25 cellular contexts compared by ENCODE assay signal in the genomic region with DNA sequence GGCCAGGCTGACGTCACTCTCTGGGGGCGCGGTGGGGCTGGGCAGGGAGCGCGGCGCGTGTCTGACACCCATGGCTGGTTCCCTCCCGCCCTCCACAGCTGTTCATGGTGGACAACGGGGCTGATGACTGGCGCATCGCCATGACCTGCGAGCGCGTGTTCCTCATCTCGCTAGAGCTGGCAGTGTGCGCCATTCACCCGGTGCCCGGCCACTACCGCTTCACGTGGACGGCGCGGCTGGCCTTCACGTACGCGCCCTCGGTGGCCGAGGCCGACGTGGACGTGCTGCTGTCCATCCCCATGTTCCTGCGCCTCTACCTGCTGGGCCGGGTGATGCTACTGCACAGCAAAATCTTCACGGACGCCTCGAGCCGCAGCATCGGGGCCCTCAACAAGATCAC. TPM values are rescaled to one million over a fixed set of nuclear protein-coding genes. Genes with fewer than 3 reads are reported as not detected.
DNase-seq lines count a peak whose midpoint lies in the region; ATAC-seq, FAIRE-seq and TF ChIP-seq lines count a peak whose summit lies in the region.
"Had no signal": no experiment of that assay in that cellular context is flagged by ENCODE, and none has a peak within 500 bp of the region (broad histone marks: within the 10 kb centered on the region; RNA-seq: fewer than 3 reads in every experiment).

No MANE protein-coding gene starts in this region.

- H3K9me3 ChIP-seq in BLaER1 (no peaks in the 10 kb centered on the region), HepG2 (ENCODE audit: low read length) (no peaks in the 10 kb centered on the region), HAP-1 (no peaks in the 10 kb centered on the region), WERI-Rb-1 (ENCODE audit: severe bottlenecking) (no peaks in the 10 kb centered on the region)
- H3K9me3 ChIP-seq: A549, BE2C, Caco-2 had no signal

- TF ChIP-seq CTCF in HepG2 (CRISPR knock-in tag; IDR thresholded peaks at IDR 0.05) (no peak), WERI-Rb-1 (IDR thresholded peaks at IDR 0.05; ENCODE audit: low read depth, low read length) (no peak)

- H3K36me3 ChIP-seq in BLaER1 (no peaks in the 10 kb centered on the region), H7 (replicated peaks; ENCODE audit: control insufficient read depth, insufficient read depth, low read length) (no peaks in the 10 kb centered on the region), HepG2 (replicated peaks in 1 of 2; ENCODE audit: control insufficient read depth in 1 of 2, insufficient read depth in 2 of 2, low read length in 2 of 2) (no peaks in the 10 kb centered on the region), HAP-1 (replicated peaks) (no peaks in the 10 kb centered on the region), WERI-Rb-1 (peaks cover 62% of the 10 kb centered on the region)
- H3K36me3 ChIP-seq: BE2C had no signal

- TF ChIP-seq EP300 in HepG2 (IDR thresholded peaks at IDR 0.05; ENCODE audit: low read depth in 2 of 2, low read length in 2 of 2): no peak
- TF ChIP-seq EP300 in HepG2 (CRISPR knock-in tag; IDR thresholded peaks at IDR 0.05; ENCODE audit: borderline replicate concordance): no peak

- H3K4me3 ChIP-seq in BLaER1 (no peak overlapping the region), H7 (ENCODE audit: insufficient read depth, low read depth, low read length) (no peak overlapping the region), HepG2 (replicated peaks in 1 of 3; ENCODE audit: insufficient read depth in 1 of 3, low read depth in 2 of 3, low read length in 3 of 3) (no peak overlapping the region), HAP-1 (no peak overlapping the region), WERI-Rb-1 (ENCODE audit: low read depth, low read length) (no peak overlapping the region)
- H3K4me3 ChIP-seq: A549 had no signal

- DNase-seq in H7 (peak; percentile 34), HepG2 (ENCODE audit: low spot score) (no peak), dermis blood vessel endothelial cell (no peak), NCI-H526 (lab: John Stamatoyannopoulos, UW) (no peak), HAP-1 (ENCODE audit: low spot score in 2 of 2) (no peak), WERI-Rb-1 (no peak)
- DNase-seq: 8988T; ACHN; AML-193; BE2C; Caco-2; CD4-positive, CD25-positive, alpha-beta regulatory T cell; CD8-positive, alpha-beta T cell; DMS153; DMS79 treated with DMSO at 0.1 percent for 48 hours; GF-D8; GOT3 had no signal

- TF ChIP-seq POLR2A in HepG2 (IDR thresholded peaks at IDR 0.05; ENCODE audit: insufficient read depth in 1 of 2, low read depth in 2 of 2, low read length in 2 of 2): no peak

- no TSS peak for BruUV-seq in HepG2 (replicated peaks; lab: Mats Ljungman, UMichigan)

- H3K79me2 ChIP-seq in HepG2 (ENCODE audit: insufficient read depth, low read length): no peaks in the 10 kb centered on the region

- H3K4me2 ChIP-seq in BLaER1 (0 out of 2 replicates have a peak overlapping the region, but pooled peaks have one; percentile 26), HepG2 (ENCODE audit: low read depth, low read length) (no peak overlapping the region)
- H3K4me2 ChIP-seq: A549 had no signal

- CTCF ChIA-PET in HepG2 (lab: Yijun Ruan, JAX; ENCODE audit: low intra/inter-chr PET ratio, low total read pairs): no interaction called here

- H3K27ac ChIP-seq in BLaER1: no peak overlapping the region
- H3K27ac ChIP-seq in HepG2 (ENCODE audit: extremely low read length, insufficient read depth, low read length): no peak overlapping the region
- H3K27ac ChIP-seq in WERI-Rb-1: no peak overlapping the region
- H3K27ac ChIP-seq: A549, C4-2B had no signal

- peak; percentile 34 for ATAC-seq in esophagus mucosa
- ATAC-seq in HepG2: no peak
- ATAC-seq: A549; CD8-positive, alpha-beta T cell; HCT116 had no signal

- TF ChIP-seq RAD21 in HepG2 (CRISPR knock-in tag; IDR thresholded peaks at IDR 0.05): no peak

- H3K27me3 ChIP-seq in BLaER1: no peaks in the 10 kb centered on the region
- H3K27me3 ChIP-seq in H7 (ENCODE audit: control insufficient read depth, insufficient read depth, low read length): no peaks in the 10 kb centered on the region
- H3K27me3 ChIP-seq in HepG2 (ENCODE audit: control insufficient read depth in 1 of 2, insufficient read depth in 2 of 2, low read length in 2 of 2): peaks cover 2 to 42% of the 10 kb centered on the region in 2 experiments; a peak in 3 of 5 replicates
- H3K27me3 ChIP-seq in HAP-1 (ENCODE audit: low read depth): no peaks in the 10 kb centered on the region
- no peaks in the 10 kb centered on the region for H3K27me3 ChIP-seq in WERI-Rb-1 (ENCODE audit: insufficient read depth, low read depth, severe bottlenecking)
- H3K27me3 ChIP-seq: BE2C had no signal

- H2AFZ ChIP-seq in HepG2 (ENCODE audit: low read length): no peak overlapping the region

- in situ Hi-C loops in HepG2 (cut with HindIII; ENCODE audit: extremely low pct_ligation_motif_present, low pct_unique_long_range_greater_than_20kb): no loop called here
- in situ Hi-C loops in HAP-1 (cut with MboI; ENCODE audit: low sequenced_read_pairs): no loop called here

- no peak for FAIRE-seq in HepG2 (lab: Jason Lieb, UNC)
- FAIRE-seq: A549, GM12891, GM18507, H54 had no signal

- WGBS in HepG2 (ENCODE audit: low lambda C conversion rate): 80% methylated on average over 29 of the region's 38 CpGs

- no peaks in the 10 kb centered on the region for H4K20me1 ChIP-seq in BLaER1
- H4K20me1 ChIP-seq in HepG2 (ENCODE audit: insufficient read depth, low read length): no peaks in the 10 kb centered on the region

- POLR2A ChIA-PET in HepG2 (lab: Yijun Ruan, JAX): no interaction called here

- intact Hi-C loops in HepG2 (cut with micrococcal nuclease; ENCODE audit: unreplicated experiment): no loop called here

- H3K9ac ChIP-seq in BLaER1 (no peak overlapping the region), HepG2 (ENCODE audit: insufficient read depth, low read depth, low read length) (no peak overlapping the region)

- H3K4me1 ChIP-seq in BLaER1: peaks cover 22% of the 10 kb centered on the region
- no peaks in the 10 kb centered on the region for H3K4me1 ChIP-seq in HepG2 (ENCODE audit: insufficient read depth, low read length)
- H3K4me1 ChIP-seq in HAP-1: 0 out of 2 replicates have a peak, but pooled peaks cover 5% of the 10 kb centered on the region
- H3K4me1 ChIP-seq: A549, BE2C, Caco-2 had no signal

RNA-seq across cellular contexts. Expression of a gene that starts 14.7 kb away (rescaled TPM):
- total RNA-seq in H7 (2014; rRNA removed; shearing (Covaris generic)): 4.3 and 7.4 TPM in 2 replicates
- not detected for total RNA-seq in esophagus mucosa
- 0.04 TPM in 1 of 2 replicates, not detected in the other for total RNA-seq in HepG2 (2016; rRNA removed; fragmentation: Illumina TruSeq; extraction: Trizol)
- not detected in 2 replicates for total RNA-seq in HepG2 (2016; cell fraction: cytosol; rRNA removed; fragmentation: Illumina TruSeq; extraction: Trizol; ENCODE audit: low read depth)
- total RNA-seq in HepG2 (2016; cell fraction: insoluble cytoplasmic fraction; rRNA removed; fragmentation: Illumina TruSeq; extraction: Trizol): 0.09 TPM in 1 of 2 replicates, not detected in the other
- total RNA-seq in HepG2 (2016; cell fraction: membrane; rRNA removed; fragmentation: Illumina TruSeq; extraction: Trizol): not detected in 2 replicates
- total RNA-seq in HepG2 (2016; cell fraction: nucleus; rRNA removed; fragmentation: Illumina TruSeq; extraction: Trizol): not detected in 2 replicates
- not detected in 2 replicates for polyA plus RNA-seq in HepG2 (2011; rRNA removed)
- 0.05 TPM in 1 of 2 replicates, not detected in the other for polyA plus RNA-seq in HepG2 (2011; cell fraction: cytosol; rRNA removed)
- polyA plus RNA-seq in HepG2 (2011; cell fraction: nucleus; rRNA removed): 0.14 TPM in 1 of 2 replicates, not detected in the other
- polyA plus RNA-seq in HepG2 (2012): not detected in 2 replicates
- polyA plus RNA-seq in HepG2 (2016; cell fraction: cytosol; fragmentation: Illumina TruSeq; extraction: Trizol; ENCODE audit: low read depth): not detected in 2 replicates
- polyA plus RNA-seq in HepG2 (2016; cell fraction: insoluble cytoplasmic fraction; fragmentation: Illumina TruSeq; extraction: Trizol; ENCODE audit: low read depth): not detected in 2 replicates
- not detected in 2 replicates for polyA plus RNA-seq in HepG2 (2016; cell fraction: membrane; fragmentation: Illumina TruSeq; extraction: Trizol; ENCODE audit: low read depth)
- polyA plus RNA-seq in HepG2 (2016; cell fraction: nucleus; fragmentation: Illumina TruSeq; extraction: Trizol; ENCODE audit: insufficient read depth, low read depth): not detected in 2 replicates
- polyA minus RNA-seq in HepG2 (2011; rRNA and poly(A)+ RNA removed; ENCODE audit: low replicate concordance): 0.30 TPM in 1 of 2 replicates, not detected in the other
- not detected in 2 replicates for polyA minus RNA-seq in HepG2 (2011; cell fraction: cytosol; rRNA and poly(A)+ RNA removed)
- polyA minus RNA-seq in HepG2 (2011; cell fraction: nucleus; rRNA and poly(A)+ RNA removed): not detected in 2 replicates
- under 0.01 and 0.42 TPM in 2 replicates for total RNA-seq in dermis blood vessel endothelial cell
- total RNA-seq: Caco-2; CD4-positive, CD25-positive, alpha-beta regulatory T cell; CD8-positive, alpha-beta T cell had no signal
- polyA plus RNA-seq: CD4-positive, CD25-positive, alpha-beta regulatory T cell had no signal

RNA-seq across cellular contexts. Expression of a gene that starts 26.4 kb away (rescaled TPM):
- total RNA-seq in H7 (2014; rRNA removed; shearing (Covaris generic)): 4.8 and 14.0 TPM in 2 replicates
- total RNA-seq in esophagus mucosa (6.3 TPM), HepG2 (2016; rRNA removed; fragmentation: Illumina TruSeq; extraction: Trizol) (1.7 and 2.1 TPM in 2 replicates), dermis blood vessel endothelial cell (68.7 and 107 TPM in 2 replicates)
- total RNA-seq in HepG2 (2016; cell fraction: cytosol; rRNA removed; fragmentation: Illumina TruSeq; extraction: Trizol; ENCODE audit: low read depth): 0.51 and 0.71 TPM in 2 replicates
- 1.5 and 2.6 TPM in 2 replicates for total RNA-seq in HepG2 (2016; cell fraction: insoluble cytoplasmic fraction; rRNA removed; fragmentation: Illumina TruSeq; extraction: Trizol)
- 1.7 TPM in 2 replicates for total RNA-seq in HepG2 (2016; cell fraction: membrane; rRNA removed; fragmentation: Illumina TruSeq; extraction: Trizol)
- 1.2 and 1.4 TPM in 2 replicates for total RNA-seq in HepG2 (2016; cell fraction: nucleus; rRNA removed; fragmentation: Illumina TruSeq; extraction: Trizol)
- 3.4 and 4.3 TPM in 2 replicates for polyA plus RNA-seq in HepG2 (2011; rRNA removed)
- 3.1 and 3.7 TPM in 2 replicates for polyA plus RNA-seq in HepG2 (2011; cell fraction: cytosol; rRNA removed)
- 10.9 and 11.3 TPM in 2 replicates for polyA plus RNA-seq in HepG2 (2011; cell fraction: nucleus; rRNA removed)
- 2.3 and 4.0 TPM in 2 replicates for polyA plus RNA-seq in HepG2 (2012)
- 0.66 and 0.83 TPM in 2 replicates for polyA plus RNA-seq in HepG2 (2016; cell fraction: cytosol; fragmentation: Illumina TruSeq; extraction: Trizol; ENCODE audit: low read depth)
- polyA plus RNA-seq in HepG2 (2016; cell fraction: insoluble cytoplasmic fraction; fragmentation: Illumina TruSeq; extraction: Trizol; ENCODE audit: low read depth): 2.1 and 2.3 TPM in 2 replicates
- 1.2 and 1.6 TPM in 2 replicates for polyA plus RNA-seq in HepG2 (2016; cell fraction: membrane; fragmentation: Illumina TruSeq; extraction: Trizol; ENCODE audit: low read depth)
- polyA plus RNA-seq in HepG2 (2016; cell fraction: nucleus; fragmentation: Illumina TruSeq; extraction: Trizol; ENCODE audit: insufficient read depth, low read depth): 3.6 and 6.3 TPM in 2 replicates
- 4.7 and 13.8 TPM in 2 replicates for polyA minus RNA-seq in HepG2 (2011; rRNA and poly(A)+ RNA removed; ENCODE audit: low replicate concordance)
- 1.2 and 2.5 TPM in 2 replicates for polyA minus RNA-seq in HepG2 (2011; cell fraction: cytosol; rRNA and poly(A)+ RNA removed)
- 1.4 and 2.7 TPM in 2 replicates for polyA minus RNA-seq in HepG2 (2011; cell fraction: nucleus; rRNA and poly(A)+ RNA removed)

RNA-seq across cellular contexts. Expression of a gene that starts 48.8 kb away (rescaled TPM):
- total RNA-seq in H7 (2014; rRNA removed; shearing (Covaris generic)): 39.7 and 55.4 TPM in 2 replicates
- total RNA-seq in esophagus mucosa (52.5 TPM), HepG2 (2016; rRNA removed; fragmentation: Illumina TruSeq; extraction: Trizol) (14.9 and 16.3 TPM in 2 replicates), dermis blood vessel endothelial cell (24.8 and 58.4 TPM in 2 replicates)
- 6.7 and 9.1 TPM in 2 replicates for total RNA-seq in HepG2 (2016; cell fraction: cytosol; rRNA removed; fragmentation: Illumina TruSeq; extraction: Trizol; ENCODE audit: low read depth)
- total RNA-seq in HepG2 (2016; cell fraction: insoluble cytoplasmic fraction; rRNA removed; fragmentation: Illumina TruSeq; extraction: Trizol): 14.7 and 17.6 TPM in 2 replicates
- total RNA-seq in HepG2 (2016; cell fraction: membrane; rRNA removed; fragmentation: Illumina TruSeq; extraction: Trizol): 9.9 and 10.4 TPM in 2 replicates
- total RNA-seq in HepG2 (2016; cell fraction: nucleus; rRNA removed; fragmentation: Illumina TruSeq; extraction: Trizol): 6.7 and 7.8 TPM in 2 replicates
- polyA plus RNA-seq in HepG2 (2011; rRNA removed): 20.3 and 24.8 TPM in 2 replicates
- 24.8 and 40.2 TPM in 2 replicates for polyA plus RNA-seq in HepG2 (2011; cell fraction: cytosol; rRNA removed)
- 31.4 and 34.6 TPM in 2 replicates for polyA plus RNA-seq in HepG2 (2011; cell fraction: nucleus; rRNA removed)
- polyA plus RNA-seq in HepG2 (2012): 21.1 and 25.1 TPM in 2 replicates
- 36.5 and 41.3 TPM in 2 replicates for polyA plus RNA-seq in HepG2 (2016; cell fraction: cytosol; fragmentation: Illumina TruSeq; extraction: Trizol; ENCODE audit: low read depth)
- polyA plus RNA-seq in HepG2 (2016; cell fraction: insoluble cytoplasmic fraction; fragmentation: Illumina TruSeq; extraction: Trizol; ENCODE audit: low read depth): 54.0 and 60.8 TPM in 2 replicates
- 31.7 and 32.3 TPM in 2 replicates for polyA plus RNA-seq in HepG2 (2016; cell fraction: membrane; fragmentation: Illumina TruSeq; extraction: Trizol; ENCODE audit: low read depth)
- polyA plus RNA-seq in HepG2 (2016; cell fraction: nucleus; fragmentation: Illumina TruSeq; extraction: Trizol; ENCODE audit: insufficient read depth, low read depth): 52.6 and 53.1 TPM in 2 replicates
- polyA minus RNA-seq in HepG2 (2011; rRNA and poly(A)+ RNA removed; ENCODE audit: low replicate concordance): 6.4 and 9.9 TPM in 2 replicates
- 5.2 and 6.7 TPM in 2 replicates for polyA minus RNA-seq in HepG2 (2011; cell fraction: cytosol; rRNA and poly(A)+ RNA removed)
- 3.7 and 8.7 TPM in 2 replicates for polyA minus RNA-seq in HepG2 (2011; cell fraction: nucleus; rRNA and poly(A)+ RNA removed)
